Comparison of ENCODE assay signal across 8 cellular contexts in the genomic region with DNA sequence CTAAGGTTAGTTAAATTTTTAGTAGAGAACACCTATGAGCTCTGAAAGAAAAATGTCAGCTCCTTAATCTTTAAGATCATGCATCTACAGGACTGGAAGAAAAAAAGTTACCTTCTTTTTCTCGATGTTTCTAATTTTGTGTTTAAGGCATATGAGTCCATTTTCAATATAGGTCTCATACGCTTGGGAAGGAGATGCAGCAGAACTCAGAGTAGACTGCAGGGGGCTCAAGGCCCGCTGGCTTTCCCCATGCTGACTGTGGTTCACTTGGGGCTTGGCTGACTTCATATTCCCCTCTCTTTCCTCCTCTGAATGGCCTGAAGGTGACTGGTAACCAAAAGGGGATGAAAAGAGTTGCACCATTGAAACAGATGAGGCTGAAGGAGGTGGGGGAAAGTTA. TPM values are rescaled to one million over a fixed set of nuclear protein-coding genes. Genes with fewer than 3 reads are reported as not detected.
A peak's percentile ranks its signal among the peaks of the same experiment; 100 is the strongest.
DNase-seq lines count a peak whose midpoint lies in the region; ATAC-seq, FAIRE-seq and TF ChIP-seq lines count a peak whose summit lies in the region.

No MANE protein-coding gene starts in this region.

- H3K9me1 ChIP-seq in keratinocyte (ENCODE audit: control insufficient read depth, extremely low read depth, insufficient read depth, low read length), result peaks cover 3% of the 10 kb centered on the region

- H3K36me3 Mint-ChIP-seq in activated CD4-positive, alpha-beta T cell treated with anti-CD3 and anti-CD28 coated beads for 36 hours (ENCODE audit: low read depth), result no peaks in the 10 kb centered on the region
- peaks cover 1% of the 10 kb centered on the region for H3K36me3 Mint-ChIP-seq in activated T-helper 1 cell treated with anti-CD3 and anti-CD28 coated beads, Interleukin-12 subunit alpha, Interleukin-12 subunit beta, Interleukin-2, Interleukin-4 antibody, amounts not matched to agents 30 ng/mL and 10 ng/mL and 1 ng/mL, durations not matched to agents 14 hours and 24 hours and 36 hours (ENCODE audit: low read depth)

- dilution Hi-C loops in keratinocyte (cut with MboI; ENCODE audit: extremely low pct_ligation_motif_present, low sequenced_read_pairs), result no loop called here

- peak overlapping the region; percentile 79 to 94 (median 90) for H3K4me3 ChIP-seq in keratinocyte (ENCODE audit: control insufficient read depth in 2 of 3, extremely low read depth in 1 of 3, insufficient read depth in 2 of 3, low read depth in 1 of 3, low read length in 3 of 3)

- peaks cover 5% of the 10 kb centered on the region for H4K20me1 ChIP-seq in keratinocyte (ENCODE audit: control insufficient read depth, extremely low read depth, insufficient read depth, low read length)

- POLR2A ChIA-PET in activated CD4-positive, alpha-beta T cell treated with anti-CD3 and anti-CD28 coated beads for 36 hours (lab: Charles Lee), result interaction anchor here (1.1 to 1.4 kb wide), 2 partner anchors 10 to 57 kb away, joined by 3 to 8 read pairs; partner anchors contain the start of gene IPO8

- H3K4me1 ChIP-seq in keratinocyte (ENCODE audit: control insufficient read depth, extremely low read depth, insufficient read depth, low read length), result peaks cover 42% of the 10 kb centered on the region

- TF ChIP-seq CTCF in keratinocyte (optimal IDR thresholded peaks at IDR 0.05 in 1 of 3, IDR thresholded peaks at IDR 0.05 in 1 of 3, conservative IDR thresholded peaks at IDR 0.05 in 1 of 3; ENCODE audit: extremely low read depth in 1 of 3, insufficient read depth in 2 of 3, low read length in 3 of 3), result peak in 2 of 3 experiments; percentile 16 to 39

- H2AFZ ChIP-seq in keratinocyte (ENCODE audit: control insufficient read depth, low read length), result no peak overlapping the region

- no peaks in the 10 kb centered on the region for H3K27me3 ChIP-seq in keratinocyte (ENCODE audit: control insufficient read depth, extremely low read depth, insufficient read depth, low read length)

- H3K4me1 Mint-ChIP-seq in activated CD4-positive, alpha-beta T cell treated with anti-CD3 and anti-CD28 coated beads for 36 hours, result peaks cover 36% of the 10 kb centered on the region
- H3K4me1 Mint-ChIP-seq in activated T-helper 1 cell treated with anti-CD3 and anti-CD28 coated beads, Interleukin-12 subunit alpha, Interleukin-12 subunit beta, Interleukin-2, Interleukin-4 antibody, amounts not matched to agents 30 ng/mL and 10 ng/mL and 1 ng/mL, durations not matched to agents 14 hours and 24 hours and 36 hours (ENCODE audit: low read depth), result peaks cover 24% of the 10 kb centered on the region

- FAIRE-seq in keratinocyte (lab: Jason Lieb, UNC), result no peak

- peak overlapping the region; percentile 86 for H3K4me3 Mint-ChIP-seq in activated CD4-positive, alpha-beta T cell treated with anti-CD3 and anti-CD28 coated beads for 36 hours
- H3K4me3 Mint-ChIP-seq in activated T-helper 1 cell treated with anti-CD3 and anti-CD28 coated beads, Interleukin-12 subunit alpha, Interleukin-12 subunit beta, Interleukin-2, Interleukin-4 antibody, amounts not matched to agents 30 ng/mL and 10 ng/mL and 1 ng/mL, durations not matched to agents 14 hours and 24 hours and 36 hours, result peak overlapping the region; percentile 94

- DNase-seq in activated CD4-positive, alpha-beta T cell treated with anti-CD3 and anti-CD28 coated beads for 36 hours, result peak; percentile 47
- DNase-seq in activated CD4-positive, alpha-beta T cell treated with anti-CD3 and anti-CD28 coated beads, Interleukin-2, amount 50 U/mL, for 1 hour, result no peak
- peak; percentile 42 for DNase-seq in M059J (ENCODE audit: low read depth)
- no peak for DNase-seq in activated T-helper 1 cell treated with anti-CD3 and anti-CD28 coated beads, Interleukin-12 subunit alpha, Interleukin-12 subunit beta, Interleukin-2, Interleukin-4 antibody, amounts not matched to agents 30 ng/mL and 10 ng/mL and 1 ng/mL, durations not matched to agents 14 hours and 24 hours and 36 hours (ENCODE audit: low spot score)
- DNase-seq in keratinocyte (ENCODE audit: low read depth, low spot score), result no peak
- no peak for DNase-seq in middle frontal gyrus (ENCODE audit: extremely low spot score, low spot score)

- H3K27ac ChIP-seq in keratinocyte (ENCODE audit: control insufficient read depth, insufficient read depth, low read length), result no peak overlapping the region

- peaks cover 49% of the 10 kb centered on the region for H3K79me2 ChIP-seq in keratinocyte (ENCODE audit: control insufficient read depth, insufficient read depth, low read length)

- intact Hi-C loops in activated CD4-positive, alpha-beta T cell treated with anti-CD3 and anti-CD28 coated beads for 36 hours (cut with DNase I, micrococcal nuclease), result loop anchor here (5.0 to 10.0 kb wide), 3 partner anchors 572 to 1924 kb away; partner anchors contain the start of genes DNM1L (in 1 of the 2), ERGIC2 (in 1 of the 2) and SINHCAF (in 1 of the 2)
- intact Hi-C loops in activated T-helper 1 cell treated with anti-CD3 and anti-CD28 coated beads, Interleukin-12 subunit alpha, Interleukin-12 subunit beta, Interleukin-2, Interleukin-4 antibody, amounts not matched to agents 30 ng/mL and 10 ng/mL and 1 ng/mL, durations not matched to agents 14 hours and 24 hours and 36 hours (cut with micrococcal nuclease), result no loop called here

- no peak for ATAC-seq in activated CD4-positive, alpha-beta T cell treated with anti-CD3 and anti-CD28 coated beads for 36 hours
- no peak for ATAC-seq in GM19351 (IDR thresholded peaks at IDR 0.05; ENCODE audit: unreplicated experiment)
- no peak for ATAC-seq in GM18907 (IDR thresholded peaks at IDR 0.05; ENCODE audit: unreplicated experiment)

- H3K27ac Mint-ChIP-seq in activated CD4-positive, alpha-beta T cell treated with anti-CD3 and anti-CD28 coated beads for 36 hours, result peak overlapping the region; percentile 70
- H3K27ac Mint-ChIP-seq in activated T-helper 1 cell treated with anti-CD3 and anti-CD28 coated beads, Interleukin-12 subunit alpha, Interleukin-12 subunit beta, Interleukin-2, Interleukin-4 antibody, amounts not matched to agents 30 ng/mL and 10 ng/mL and 1 ng/mL, durations not matched to agents 14 hours and 24 hours and 36 hours, result no peak overlapping the region

- no peaks in the 10 kb centered on the region for H3K27me3 Mint-ChIP-seq in activated CD4-positive, alpha-beta T cell treated with anti-CD3 and anti-CD28 coated beads for 36 hours
- peaks cover 3% of the 10 kb centered on the region for H3K27me3 Mint-ChIP-seq in activated T-helper 1 cell treated with anti-CD3 and anti-CD28 coated beads, Interleukin-12 subunit alpha, Interleukin-12 subunit beta, Interleukin-2, Interleukin-4 antibody, amounts not matched to agents 30 ng/mL and 10 ng/mL and 1 ng/mL, durations not matched to agents 14 hours and 24 hours and 36 hours (ENCODE audit: insufficient read depth)

- no peaks in the 10 kb centered on the region for H3K9me3 Mint-ChIP-seq in activated CD4-positive, alpha-beta T cell treated with anti-CD3 and anti-CD28 coated beads for 36 hours (ENCODE audit: low read depth)
- no peaks in the 10 kb centered on the region for H3K9me3 Mint-ChIP-seq in activated T-helper 1 cell treated with anti-CD3 and anti-CD28 coated beads, Interleukin-12 subunit alpha, Interleukin-12 subunit beta, Interleukin-2, Interleukin-4 antibody, amounts not matched to agents 30 ng/mL and 10 ng/mL and 1 ng/mL, durations not matched to agents 14 hours and 24 hours and 36 hours

- peaks cover 1 to 12% of the 10 kb centered on the region in 2 experiments for H3K36me3 ChIP-seq in keratinocyte (ENCODE audit: control insufficient read depth in 2 of 2, extremely low read depth in 1 of 2, insufficient read depth in 2 of 2, low read length in 2 of 2)

- no peaks in the 10 kb centered on the region for H3K9me3 ChIP-seq in keratinocyte (ENCODE audit: control insufficient read depth, low read depth, low read length)

- H3K9ac ChIP-seq in keratinocyte (ENCODE audit: control insufficient read depth, extremely low read depth, insufficient read depth, low read length), result peak overlapping the region; percentile 76

- CTCF ChIA-PET in activated CD4-positive, alpha-beta T cell treated with anti-CD3 and anti-CD28 coated beads for 36 hours (lab: Charles Lee), result interaction anchor here (0.9 to 2.6 kb wide), 13 partner anchors 9 to 90 kb away, joined by 3 to 17 read pairs (median 4); partner anchors contain the start of gene IPO8

- H3K4me2 ChIP-seq in keratinocyte (ENCODE audit: control insufficient read depth, extremely low read depth, insufficient read depth, low read depth, low read length), result peak overlapping the region; percentile 99

RNA-seq across cellular contexts. Expression of gene CAPRIN2, which starts 1.5 kb away (rescaled TPM):
- 10 to 100 TPM; 10.0 to 19.8 TPM for total RNA-seq in activated CD4-positive, alpha-beta T cell treated with anti-CD3 and anti-CD28 coated beads for 36 hours
- total RNA-seq in M059J (2014; rRNA removed; shearing (Covaris generic)), result 11.5 and 22.2 TPM in 2 replicates
- total RNA-seq in activated T-helper 1 cell treated with anti-CD3 and anti-CD28 coated beads, Interleukin-12 subunit alpha, Interleukin-12 subunit beta, Interleukin-2, Interleukin-4 antibody, amounts not matched to agents 30 ng/mL and 10 ng/mL and 1 ng/mL, durations not matched to agents 14 hours and 24 hours and 36 hours, result 9.1 and 9.4 TPM in 2 replicates
- 15.2 to 32.4 TPM (median 24.5 TPM) in 3 replicates for polyA plus RNA-seq in keratinocyte
- 8.1 TPM for polyA plus RNA-seq in keratinocyte (2011; ENCODE audit: low read depth)
- polyA plus RNA-seq in keratinocyte (2011; cell fraction: cytosol; rRNA removed), result 4.6 and 8.1 TPM in 2 replicates
- 106 and 121 TPM in 2 replicates for polyA plus RNA-seq in keratinocyte (2011; cell fraction: nucleus; rRNA removed)
- 10.4 and 13.9 TPM in 2 replicates for polyA plus RNA-seq in keratinocyte (2012; ENCODE audit: low replicate concordance)
- 6.0 to 34.7 TPM (median 14.2 TPM) in 3 replicates for polyA minus RNA-seq in keratinocyte
- 10.2 TPM for polyA minus RNA-seq in keratinocyte (2011; cell fraction: cytosol; rRNA and poly(A)+ RNA removed)
- 15.1 and 30.6 TPM in 2 replicates for polyA minus RNA-seq in keratinocyte (2011; cell fraction: nucleus; rRNA and poly(A)+ RNA removed)

RNA-seq across cellular contexts. Expression of gene IPO8, which starts 57.6 kb away (rescaled TPM):
- 10 to 100 TPM; 48.7 to 51.4 TPM for total RNA-seq in activated CD4-positive, alpha-beta T cell treated with anti-CD3 and anti-CD28 coated beads for 36 hours
- total RNA-seq in M059J (2014; rRNA removed; shearing (Covaris generic)), result 14.7 and 22.9 TPM in 2 replicates
- total RNA-seq in activated T-helper 1 cell treated with anti-CD3 and anti-CD28 coated beads, Interleukin-12 subunit alpha, Interleukin-12 subunit beta, Interleukin-2, Interleukin-4 antibody, amounts not matched to agents 30 ng/mL and 10 ng/mL and 1 ng/mL, durations not matched to agents 14 hours and 24 hours and 36 hours, result 41.8 and 50.5 TPM in 2 replicates
- 9.9 to 18.8 TPM (median 12.7 TPM) in 3 replicates for polyA plus RNA-seq in keratinocyte
- 26.2 TPM for polyA plus RNA-seq in keratinocyte (2011; ENCODE audit: low read depth)
- polyA plus RNA-seq in keratinocyte (2011; cell fraction: cytosol; rRNA removed), result 10.3 and 17.0 TPM in 2 replicates
- polyA plus RNA-seq in keratinocyte (2011; cell fraction: nucleus; rRNA removed), result 18.3 and 22.2 TPM in 2 replicates
- 11.5 and 26.4 TPM in 2 replicates for polyA plus RNA-seq in keratinocyte (2012; ENCODE audit: low replicate concordance)
- polyA minus RNA-seq in keratinocyte, result 21.6 to 50.5 TPM (median 24.4 TPM) in 3 replicates
- 18.8 TPM for polyA minus RNA-seq in keratinocyte (2011; cell fraction: cytosol; rRNA and poly(A)+ RNA removed)
- 22.4 and 40.6 TPM in 2 replicates for polyA minus RNA-seq in keratinocyte (2011; cell fraction: nucleus; rRNA and poly(A)+ RNA removed)

Comparison
In these comparisons a context has a peak if more than half of its experiments do, and no peak if none do; other contexts are left out.
1. DNase-seq: peak in activated CD4-positive, alpha-beta T cell treated with anti-CD3 and anti-CD28 coated beads for 36 hours (single experiment) and M059J (single experiment); none in activated CD4-positive, alpha-beta T cell treated with anti-CD3 and anti-CD28 coated beads, Interleukin-2, amount 50 U/mL, for 1 hour (single experiment), activated T-helper 1 cell treated with anti-CD3 and anti-CD28 coated beads, Interleukin-12 subunit alpha, Interleukin-12 subunit beta, Interleukin-2, Interleukin-4 antibody, amounts not matched to agents 30 ng/mL and 10 ng/mL and 1 ng/mL, durations not matched to agents 14 hours and 24 hours and 36 hours (single experiment), keratinocyte (single experiment) and middle frontal gyrus (single experiment).